Comparison of ENCODE assay signal across 14 cellular contexts in genomic region chr9:32339424-32339823, GRCh38. TPM values are rescaled to one million over a fixed set of nuclear protein-coding genes. Genes with fewer than 3 reads are reported as not detected.
DNase-seq lines count a peak whose midpoint lies in the region; ATAC-seq and TF ChIP-seq lines count a peak whose summit lies in the region.
"Had no signal": no experiment of that assay in that cellular context is flagged by ENCODE, and none has a peak within 500 bp of the region (broad histone marks: within the 10 kb centered on the region; RNA-seq: fewer than 3 reads in every experiment).

No MANE protein-coding gene starts in this region.

- TF ChIP-seq CTCF in GM06990 (IDR thresholded peaks at IDR 0.05; ENCODE audit: insufficient read depth, low read length, poor library complexity, severe bottlenecking) (no peak), upper lobe of left lung (IDR thresholded peaks at IDR 0.05) (no peak), testis (IDR thresholded peaks at IDR 0.05) (no peak), GM13977 (IDR thresholded peaks at IDR 0.05; ENCODE audit: extremely low read depth, insufficient read depth, missing control alignments) (no peak)

- intact Hi-C loops in testis (cut with DNase I; ENCODE audit: low total_unique reads) = no loop called here

- peaks cover 0 to 1% (median 0%) of the 10 kb centered on the region in 4 donors for H3K4me1 ChIP-seq in upper lobe of left lung
- H3K4me1 ChIP-seq in testis = no peaks in the 10 kb centered on the region

- WGBS in upper lobe of left lung, 2 donors = 71 to 72% methylated on average over 2 of the region's 2 CpGs
- WGBS in testis, 2 donors = 94 to 95% methylated on average over 2 of the region's 2 CpGs

- H3K4me3 ChIP-seq in GM06990 (replicated peaks; ENCODE audit: low read depth, low read length) = no peak overlapping the region
- no peak overlapping the region for H3K4me3 ChIP-seq in upper lobe of left lung
- H3K4me3 ChIP-seq in testis = no peak overlapping the region
- H3K4me3 ChIP-seq: thoracic aorta had no signal

- H3K27ac ChIP-seq in upper lobe of left lung = no peak overlapping the region
- H3K27ac ChIP-seq in testis = no peak overlapping the region
- H3K27ac ChIP-seq: HL-60, RWPE1, thoracic aorta had no signal

- no peaks in the 10 kb centered on the region for H3K9me3 ChIP-seq in upper lobe of left lung
- H3K9me3 ChIP-seq in testis = no peaks in the 10 kb centered on the region
- H3K9me3 ChIP-seq: thoracic aorta had no signal

- H3K27me3 ChIP-seq in GM06990 (replicated peaks; ENCODE audit: control insufficient read depth, insufficient read depth, low read length) = no peaks in the 10 kb centered on the region
- H3K27me3 ChIP-seq in upper lobe of left lung = no peaks in the 10 kb centered on the region
- no peaks in the 10 kb centered on the region for H3K27me3 ChIP-seq in testis

- in situ Hi-C loops in GM13977 (cut with MboI; ENCODE audit: low pct_unique_long_range_greater_than_20kb, low sequenced_read_pairs, unreplicated experiment) = no loop called here

- no peaks in the 10 kb centered on the region for H3K36me3 ChIP-seq in GM06990 (ENCODE audit: control insufficient read depth, insufficient read depth, low read length)
- H3K36me3 ChIP-seq in upper lobe of left lung = no peaks in the 10 kb centered on the region
- no peaks in the 10 kb centered on the region for H3K36me3 ChIP-seq in testis (ENCODE audit: low read depth, missing control alignments)
- H3K36me3 ChIP-seq: thoracic aorta had no signal

- ATAC-seq in GM19395 (IDR thresholded peaks at IDR 0.05; ENCODE audit: unreplicated experiment) = peak; percentile 85
- ATAC-seq in HG02678 (IDR thresholded peaks at IDR 0.05; ENCODE audit: unreplicated experiment) = peak; percentile 85
- peak; percentile 80 for ATAC-seq in HG03432 (IDR thresholded peaks at IDR 0.05; ENCODE audit: unreplicated experiment)
- ATAC-seq in upper lobe of left lung (ENCODE audit: low FRiP score in 2 of 2) = no peak
- ATAC-seq: sciatic nerve had no signal

- TF ChIP-seq POLR2A in upper lobe of left lung (IDR thresholded peaks at IDR 0.05) (no peak), testis (IDR thresholded peaks at IDR 0.05) (no peak)

- TF ChIP-seq EP300 in upper lobe of left lung (IDR thresholded peaks at IDR 0.05) = no peak

- DNase-seq in GM06990 (ENCODE audit: extremely low read depth, insufficient read length) (peak; percentile 6), upper lobe of left lung (no peak), testis (no peak), GM13977 (ENCODE audit: low spot score) (no peak)
- DNase-seq in central memory CD4-positive, alpha-beta T cell = no peak
- DNase-seq: activated T-cell treated with anti-CD3 and anti-CD28 coated beads for 4 hours, Calu3 had no signal

RNA-seq across cellular contexts. Expression of gene ACO1, which starts 45.0 kb away (rescaled TPM):
- total RNA-seq in upper lobe of left lung (10 to 100 TPM; 12.4 to 33.0 (median 29.1) TPM), testis (10 to 100 TPM; 52.0 to 67.6 TPM)
- polyA plus RNA-seq in testis (ENCODE audit: insufficient read depth, low read depth, low replicate concordance) = 44.4 TPM

Comparison
In these comparisons a context has a peak if more than half of its experiments do, and no peak if none do; other contexts are left out.
1. ATAC-seq: peak in GM19395 (single experiment), HG02678 (single experiment) and HG03432 (single experiment); none in upper lobe of left lung (0 of 2).